Comparison of ENCODE assay signal across 8 cellular contexts in the genomic region with DNA sequence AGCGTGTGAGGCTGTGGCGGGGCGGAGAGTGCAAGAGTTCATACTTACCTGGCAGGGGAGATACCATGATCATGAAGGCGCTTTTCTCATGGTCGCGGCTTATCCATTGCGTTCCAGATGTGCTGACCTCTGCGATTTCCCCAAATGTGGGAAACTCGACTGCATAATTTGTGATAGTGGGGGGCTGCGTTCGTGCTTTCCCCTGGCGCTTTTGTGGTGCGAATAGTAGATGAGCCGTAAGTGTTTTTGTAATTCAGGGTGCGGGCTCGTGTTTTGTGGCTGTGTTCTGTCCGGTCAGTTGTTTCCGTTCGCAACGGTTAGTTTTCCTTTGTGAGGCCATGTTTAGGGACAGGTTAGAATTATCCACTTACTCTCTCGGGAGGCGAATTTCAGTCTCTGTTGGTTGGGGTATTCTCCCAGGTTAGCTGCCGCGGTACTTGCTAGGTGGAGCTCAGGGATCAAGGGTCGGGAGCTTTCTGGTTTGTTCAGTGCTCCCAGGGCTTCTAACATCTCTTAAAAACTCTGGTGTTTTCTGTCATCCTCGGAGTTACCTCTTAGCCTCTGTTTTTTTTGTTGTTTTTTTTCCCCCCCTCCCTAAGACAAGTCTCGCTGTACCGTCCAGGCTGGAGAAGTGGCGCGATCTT. TPM values are rescaled to one million over a fixed set of nuclear protein-coding genes. Genes with fewer than 3 reads are reported as not detected.
DNase-seq lines count a peak whose midpoint lies in the region; ATAC-seq lines count a peak whose summit lies in the region.
"Not testable (repeated sequence)": the region's sequence is repeated elsewhere in the genome, so short reads cannot be mapped to it uniquely, and the experiment has no call there.

No MANE protein-coding gene starts in this region.

- H3K27ac ChIP-seq in layer of hippocampus (ENCODE audit: low read depth, low read length): peak overlapping the region; percentile 57

- H3K27me3 ChIP-seq in layer of hippocampus (ENCODE audit: control insufficient read depth, insufficient read depth, low read length): not testable (repeated sequence)

- ATAC-seq in GM19025 (IDR thresholded peaks at IDR 0.05; ENCODE audit: low read depth, unreplicated experiment) (peak; percentile 77), HG03135 (IDR thresholded peaks at IDR 0.05; ENCODE audit: unreplicated experiment) (peak; percentile 76)

- peak; percentile 65 for DNase-seq in AG08395 (ENCODE audit: low spot score)
- peak; percentile 100 for DNase-seq in NCI-H460 (ENCODE audit: extremely low read depth, low read depth)
- peak; percentile 76 to 92 for DNase-seq in activated CD4-positive, alpha-beta T cell treated with anti-CD3 and anti-CD28 coated beads for 24 hours (ENCODE audit: low read depth in 2 of 2)
- peak; percentile 64 for DNase-seq in cerebellum (ENCODE audit: low spot score)
- DNase-seq in stimulated activated CD4-positive, alpha-beta T cell treated with anti-CD3 and anti-CD28 coated beads, Interleukin-12 subunit alpha, Interleukin-12 subunit beta, amount 100 ng/mL, for 48 hours (ENCODE audit: low read depth in 2 of 3, low spot score in 1 of 3): peak; percentile 86 to 93 (median 93)

RNA-seq across cellular contexts. Expression of a gene that starts 39.6 kb away (rescaled TPM):
- total RNA-seq in NCI-H460 (2014; rRNA removed; shearing (Covaris generic)): not detected in 2 replicates
- polyA plus RNA-seq in NCI-H460 (2014; cell fraction: nucleus; rRNA removed): not detected in 2 replicates
- 1.3 TPM for total RNA-seq in cerebellum

Comparison
In these comparisons a context has a peak if more than half of its experiments do, and no peak if none do; other contexts are left out.
1. Peak in every context shown above with its lines: DNase-seq, ATAC-seq and H3K27ac ChIP-seq.